Comparison of ENCODE assay signal across 8 cellular contexts in the genomic region with DNA sequence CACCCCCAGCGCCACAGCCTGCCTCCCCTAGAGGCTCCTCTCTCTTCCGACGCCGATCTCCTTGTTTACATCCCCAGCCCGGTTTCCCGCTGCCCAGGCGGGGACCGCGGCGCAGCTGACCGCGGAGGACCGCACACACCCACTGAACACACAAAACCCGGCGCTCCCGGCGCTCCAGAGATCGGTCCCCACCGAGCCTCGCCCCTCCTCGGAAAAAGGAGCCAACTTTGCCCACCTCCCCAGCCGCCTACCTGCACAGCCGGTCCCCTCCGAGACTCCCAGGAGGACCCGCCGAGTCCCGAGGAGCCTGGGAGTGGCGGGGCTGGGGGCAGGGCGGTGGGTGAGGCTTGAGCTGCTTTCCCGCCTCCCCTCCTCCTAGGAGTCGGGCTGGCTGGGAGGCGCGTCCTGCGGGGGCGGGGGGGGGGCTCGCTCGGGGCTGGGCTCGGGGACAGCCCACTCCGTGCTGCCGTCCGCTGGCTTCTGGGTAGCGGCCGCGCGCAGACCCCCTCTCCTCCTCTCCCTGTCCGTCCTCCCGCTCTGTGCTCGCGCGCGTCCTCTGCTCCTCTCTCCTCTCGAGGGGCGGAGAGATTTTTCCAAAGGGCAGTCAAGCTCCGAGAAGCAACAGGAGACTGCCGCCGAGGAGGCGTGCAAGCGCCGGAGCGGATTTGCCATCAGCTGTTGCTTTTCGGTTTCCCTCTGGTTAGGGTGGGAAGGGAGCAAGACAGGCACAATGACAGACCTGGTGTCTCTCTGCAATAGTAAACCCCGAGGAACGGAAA. TPM values are rescaled to one million over a fixed set of nuclear protein-coding genes. Genes with fewer than 3 reads are reported as not detected.
DNase-seq lines count a peak whose midpoint lies in the region; ATAC-seq and TF ChIP-seq lines count a peak whose summit lies in the region.

A gene with protein sequence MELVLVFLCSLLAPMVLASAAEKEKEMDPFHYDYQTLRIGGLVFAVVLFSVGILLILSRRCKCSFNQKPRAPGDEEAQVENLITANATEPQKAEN (minus strand): TSS at position 318 of the 779 bp plus-strand sequence. CDS start 33,882 bp downstream, outside the sequence.

- H3K9me3 ChIP-seq in MG63 (no peaks in the 10 kb centered on the region), neuronal stem cell (replicated peaks in 1 of 2; ENCODE audit: control insufficient read depth in 2 of 2, insufficient read depth in 1 of 2, low read depth in 1 of 2, low read length in 2 of 2) (no peaks in the 10 kb centered on the region)

- peak within 1 kb of the TSS; percentile 38 for H3K23ac ChIP-seq in neuronal stem cell (ENCODE audit: low read depth, low read length, poor library complexity)

- H2BK12ac ChIP-seq in neuronal stem cell (ENCODE audit: low read length): peak within 1 kb of the TSS; percentile 12

- peak within 1 kb of the TSS; percentile 96 for H3K9ac ChIP-seq in neuronal stem cell (ENCODE audit: low read depth, low read length, poor library complexity)

- POLR2A ChIA-PET in activated CD8-positive, alpha-beta T cell treated with anti-CD3 and anti-CD28 coated beads, Interleukin-2, amount 10 ng/mL, durations not matched to agents 7 days and 5 days (lab: Charles Lee): no interaction called here

- peak within 1 kb of the TSS; percentile 97 for H3K4me2 ChIP-seq in neuronal stem cell (ENCODE audit: insufficient read depth, low read length, poor library complexity, severe bottlenecking)

- peaks cover 3% of the 10 kb centered on the region for H3K36me3 Mint-ChIP-seq in activated CD8-positive, alpha-beta T cell treated with anti-CD3 and anti-CD28 coated beads, Interleukin-2, amount 10 ng/mL, durations not matched to agents 7 days and 5 days (ENCODE audit: low read depth)
- peaks cover 8% of the 10 kb centered on the region for H3K36me3 Mint-ChIP-seq in glutamatergic neuron (ENCODE audit: unreplicated experiment)

- peaks cover 11% of the 10 kb centered on the region for H3K79me1 ChIP-seq in neuronal stem cell (ENCODE audit: low read depth, low read length)

- H3K27me3 ChIP-seq in MG63: peaks cover 26% of the 10 kb centered on the region
- peaks cover 0 to 45% (median 0%) of the 10 kb centered on the region in 3 experiments for H3K27me3 ChIP-seq in neuronal stem cell (ENCODE audit: control insufficient read depth in 3 of 3, insufficient read depth in 3 of 3, low read depth in 1 of 3, low read length in 3 of 3)

- peak within 1 kb of the TSS; percentile 98 for H2AFZ ChIP-seq in neuronal stem cell (ENCODE audit: low read length)

- H3K4me3 Mint-ChIP-seq in activated CD8-positive, alpha-beta T cell treated with anti-CD3 and anti-CD28 coated beads, Interleukin-2, amount 10 ng/mL, durations not matched to agents 7 days and 5 days: peak within 1 kb of the TSS; percentile 75
- peak within 1 kb of the TSS; percentile 94 for H3K4me3 Mint-ChIP-seq in glutamatergic neuron (ENCODE audit: unreplicated experiment)

- peak within 1 kb of the TSS; percentile 93 for H2BK5ac ChIP-seq in neuronal stem cell (ENCODE audit: low read length)

- no peak within 1 kb of the TSS for H2BK120ac ChIP-seq in neuronal stem cell (ENCODE audit: low read depth, low read length)

- peaks cover 50% of the 10 kb centered on the region for H3K4me1 Mint-ChIP-seq in activated CD8-positive, alpha-beta T cell treated with anti-CD3 and anti-CD28 coated beads, Interleukin-2, amount 10 ng/mL, durations not matched to agents 7 days and 5 days (ENCODE audit: low read depth)
- H3K4me1 Mint-ChIP-seq in glutamatergic neuron (ENCODE audit: low read depth, unreplicated experiment): peaks cover 13% of the 10 kb centered on the region

- H4K8ac ChIP-seq in neuronal stem cell (ENCODE audit: low read depth, low read length): peak within 1 kb of the TSS; percentile 20

- H3K4me3 ChIP-seq in MG63 (peak within 1 kb of the TSS; percentile 43), neuronal stem cell (ENCODE audit: low read length in 2 of 2) (peak within 1 kb of the TSS; percentile 81 to 85)

- peak within 1 kb of the TSS; percentile 82 for H2AK5ac ChIP-seq in neuronal stem cell (ENCODE audit: low read depth, low read length)

- ATAC-seq in activated CD8-positive, alpha-beta T cell treated with anti-CD3 and anti-CD28 coated beads, Interleukin-2, amount 10 ng/mL, durations not matched to agents 7 days and 5 days: peak; percentile 24
- ATAC-seq in HG02759 (IDR thresholded peaks at IDR 0.05; ENCODE audit: unreplicated experiment) (no peak), GM19035 (IDR thresholded peaks at IDR 0.05; ENCODE audit: unreplicated experiment) (no peak)

- no peaks in the 10 kb centered on the region for H3K36me3 ChIP-seq in MG63
- H3K36me3 ChIP-seq in neuronal stem cell (replicated peaks in 1 of 2; ENCODE audit: control insufficient read depth in 2 of 2, insufficient read depth in 2 of 2, low read length in 2 of 2): peaks cover 3 to 4% of the 10 kb centered on the region in 2 donors

- H3K18ac ChIP-seq in neuronal stem cell (ENCODE audit: low read length): peak within 1 kb of the TSS; percentile 97

- CTCF ChIA-PET in activated CD8-positive, alpha-beta T cell treated with anti-CD3 and anti-CD28 coated beads, Interleukin-2, amount 10 ng/mL, durations not matched to agents 7 days and 5 days (lab: Charles Lee): interaction anchor here (0.9 to 2.8 kb wide), 4 partner anchors 55 to 177 kb away, joined by 3 to 10 read pairs (median 6); no protein-coding TSS in a partner anchor

- no peak for TF ChIP-seq CTCF in glutamatergic neuron (IDR thresholded peaks at IDR 0.05; ENCODE audit: partially characterized antibody, unreplicated experiment)

- H4K91ac ChIP-seq in neuronal stem cell (ENCODE audit: low read depth, low read length, poor library complexity): peak within 1 kb of the TSS; percentile 76

- no peaks in the 10 kb centered on the region for H3K9me3 Mint-ChIP-seq in activated CD8-positive, alpha-beta T cell treated with anti-CD3 and anti-CD28 coated beads, Interleukin-2, amount 10 ng/mL, durations not matched to agents 7 days and 5 days (ENCODE audit: insufficient read depth)
- H3K9me3 Mint-ChIP-seq in glutamatergic neuron (ENCODE audit: unreplicated experiment): peaks cover 2% of the 10 kb centered on the region

- peaks cover 15 to 19% of the 10 kb centered on the region in 2 donors for H3K4me1 ChIP-seq in neuronal stem cell (ENCODE audit: control insufficient read depth in 2 of 2, insufficient read depth in 1 of 2, low read depth in 1 of 2, low read length in 2 of 2)

- H3K27me3 Mint-ChIP-seq in activated CD8-positive, alpha-beta T cell treated with anti-CD3 and anti-CD28 coated beads, Interleukin-2, amount 10 ng/mL, durations not matched to agents 7 days and 5 days (ENCODE audit: low read depth): peaks cover 62% of the 10 kb centered on the region
- H3K27me3 Mint-ChIP-seq in glutamatergic neuron (ENCODE audit: unreplicated experiment): peaks cover 20% of the 10 kb centered on the region

- peak; percentile 48 for DNase-seq in Ammon's horn (ENCODE audit: low spot score)
- peak; percentile 29 for DNase-seq in MG63
- DNase-seq in activated CD8-positive, alpha-beta T cell treated with anti-CD3 and anti-CD28 coated beads, Interleukin-2, amount 10 ng/mL, durations not matched to agents 7 days and 5 days: no peak
- peak; percentile 73 for DNase-seq in glutamatergic neuron
- DNase-seq in neuronal stem cell (ENCODE audit: low spot score): peak; percentile 85
- no peak for DNase-seq in germinal center (ENCODE audit: low spot score)

- peak within 1 kb of the TSS; percentile 77 for H2BK15ac ChIP-seq in neuronal stem cell (ENCODE audit: low read length)

- WGBS in neuronal stem cell (ENCODE audit: extremely low coverage in 2 of 2, insufficient read length in 2 of 2, insufficient replicate concordance in 1 of 2), 2 donors: no CpG with 5 or more reads among the region's 63 CpGs

- H3K27ac ChIP-seq in neuronal stem cell (replicated peaks; ENCODE audit: low read length): peak within 1 kb of the TSS; percentile 48

- peak within 1 kb of the TSS; percentile 28 for H3K27ac Mint-ChIP-seq in activated CD8-positive, alpha-beta T cell treated with anti-CD3 and anti-CD28 coated beads, Interleukin-2, amount 10 ng/mL, durations not matched to agents 7 days and 5 days
- H3K27ac Mint-ChIP-seq in glutamatergic neuron (ENCODE audit: unreplicated experiment): peak within 1 kb of the TSS; percentile 78

- H3K4ac ChIP-seq in neuronal stem cell (ENCODE audit: low read length): no peak within 1 kb of the TSS

- H3K14ac ChIP-seq in neuronal stem cell (ENCODE audit: low read length): peak within 1 kb of the TSS; percentile 72

RNA-seq across cellular contexts. Expression of the gene that starts here (rescaled TPM):
- not detected in 2 replicates for total RNA-seq in MG63 (2014; rRNA removed; shearing (Covaris generic); ENCODE audit: low replicate concordance)
- under 1 TPM in 1 of 2 experiments, not detected in 1; 0.24 TPM for total RNA-seq in activated CD8-positive, alpha-beta T cell treated with anti-CD3 and anti-CD28 coated beads, Interleukin-2, amount 10 ng/mL, durations not matched to agents 7 days and 5 days
- 57.1 TPM for total RNA-seq in glutamatergic neuron (ENCODE audit: unreplicated experiment)
- polyA plus RNA-seq in neuronal stem cell (2013, experiment 1 of 2): 291 TPM
- polyA plus RNA-seq in neuronal stem cell (2013, experiment 2 of 2): 288 TPM

Comparison
In these comparisons a context has a peak if more than half of its experiments do, and no peak if none do; other contexts are left out.
1. RNA of the gene that starts here (total RNA-seq): 57.1 TPM in glutamatergic neuron (single experiment); 0.24 TPM in activated CD8-positive, alpha-beta T cell treated with anti-CD3 and anti-CD28 coated beads, Interleukin-2, amount 10 ng/mL, durations not matched to agents 7 days and 5 days and not detected in MG63; every median in the first group is over 10 times any median in the second.
2. Peak in DNase-seq and H3K4me3 ChIP-seq in MG63; RNA of the gene not detected or under 1 TPM.
3. Peak in ATAC-seq in activated CD8-positive, alpha-beta T cell treated with anti-CD3 and anti-CD28 coated beads, Interleukin-2, amount 10 ng/mL, durations not matched to agents 7 days and 5 days; RNA of the gene not detected or under 1 TPM.
4. DNase-seq: peak in Ammon's horn (single experiment), glutamatergic neuron (single experiment) and neuronal stem cell (single experiment); none in activated CD8-positive, alpha-beta T cell treated with anti-CD3 and anti-CD28 coated beads, Interleukin-2, amount 10 ng/mL, durations not matched to agents 7 days and 5 days (single experiment) and germinal center (single experiment).